ENCODE assay signal across 25 cellular contexts in the genomic region with DNA sequence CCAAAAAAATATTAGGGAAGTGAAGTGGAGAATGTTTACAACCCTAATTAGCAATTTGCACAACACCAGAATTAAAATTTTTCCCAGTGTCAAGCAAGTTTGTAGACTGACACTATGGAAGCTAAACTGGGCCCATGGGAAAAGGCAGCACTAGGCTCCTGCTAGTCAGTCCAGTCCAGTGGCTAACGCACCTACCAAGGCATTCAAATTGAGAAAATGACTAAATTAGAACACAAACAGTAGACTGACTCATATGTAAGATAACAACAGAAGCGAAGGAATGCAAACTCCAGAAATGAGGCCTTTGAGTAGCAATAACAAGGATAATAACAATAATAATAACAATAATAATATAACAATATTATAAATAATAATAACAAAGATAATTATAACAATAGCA.
"Had no signal": no experiment of that assay in that cellular context is flagged by ENCODE, and none has a peak within 500 bp of the region (broad histone marks: within the 10 kb centered on the region; RNA-seq: fewer than 3 reads in every experiment).

No MANE protein-coding gene starts in this region.

- H3K27me3 ChIP-seq: foreskin keratinocyte, neural progenitor cell, ovary, right atrium auricular region, sigmoid colon, testis, tibial nerve, upper lobe of right lung, vagina had no signal

- FAIRE-seq: kidney had no signal

- DNase-seq: dorsolateral prefrontal cortex; effector CD8-positive, alpha-beta T cell; foreskin keratinocyte; kidney; left cardiac atrium; left ventricle myocardium inferior; lower lobe of right lung; mesenchymal stem cell; midbrain; nucleus accumbens; ovary; sigmoid colon; stimulated activated CD4-positive, alpha-beta T cell treated with anti-CD3 and anti-CD28 coated beads, Interleukin-2, amount 100 ng/mL, for 24 hours; stimulated activated CD4-positive, alpha-beta T cell treated with anti-CD3 and anti-CD28 coated beads, Interleukin-4, amount 100 ng/mL, for 4 hours; stimulated activated naive B cell treated with anti-CD40 and anti-IgM and Interleukin-4, amounts not matched to agents 10 μg/mL and 1 μg/mL and 100 μg/mL, for 72 hours; stimulated activated naive CD8-positive, alpha-beta T cell treated with anti-CD3 and anti-CD28 coated beads, Interleukin-15, amount 100 ng/mL, for 72 hours; testis; upper lobe of right lung had no signal

- ATAC-seq: esophagus mucosa; foreskin keratinocyte; left cardiac atrium; lower lobe of right lung; natural killer cell treated with Interleukin-12 subunit alpha and Interleukin-12 subunit beta and Interleukin-15 and Interleukin-18, amount 100 ng/mL, for 72 hours; stimulated activated naive B cell treated with anti-CD40 and anti-IgM and Interleukin-4, amounts not matched to agents 10 μg/mL and 1 μg/mL and 100 μg/mL, for 72 hours; stimulated activated naive CD8-positive, alpha-beta T cell treated with anti-CD3 and anti-CD28 coated beads, Interleukin-15, amount 100 ng/mL, for 72 hours; upper lobe of right lung had no signal

- H3K36me3 ChIP-seq: left ventricle myocardium inferior, lower lobe of right lung, neural progenitor cell, ovary, right atrium auricular region, sigmoid colon, tibial nerve, upper lobe of right lung, vagina had no signal

- H3K4me3 ChIP-seq: dorsolateral prefrontal cortex, left ventricle myocardium inferior, lower lobe of right lung, neural progenitor cell, ovary, right atrium auricular region, sigmoid colon, skin epidermis, testis, tibial nerve, upper lobe of right lung, vagina had no signal
